ENCODE assay signal across 21 cellular contexts in genomic region chr4:112905728-112906127, GRCh38.
DNase-seq lines count a peak whose midpoint lies in the region; ATAC-seq and TF ChIP-seq lines count a peak whose summit lies in the region.
"Had no signal": no experiment of that assay in that cellular context is flagged by ENCODE, and none has a peak within 500 bp of the region (broad histone marks: within the 10 kb centered on the region; RNA-seq: fewer than 3 reads in every experiment).

No MANE protein-coding gene starts in this region.

- no peak overlapping the region for H3K4me3 ChIP-seq in effector memory CD4-positive, alpha-beta T cell (ENCODE audit: insufficient read depth, low read depth, low read length, poor library complexity, severe bottlenecking)
- H3K4me3 ChIP-seq: GM12878, GM23248 had no signal

- POLR2A ChIA-PET in RWPE1 (lab: Yijun Ruan, JAX; ENCODE audit: low non-redundant PET) = no interaction called here

- no peaks in the 10 kb centered on the region for H3K9me3 ChIP-seq in effector memory CD4-positive, alpha-beta T cell (ENCODE audit: control insufficient read depth, low read length)

- no peaks in the 10 kb centered on the region for H3K4me1 ChIP-seq in effector memory CD4-positive, alpha-beta T cell (ENCODE audit: control insufficient read depth, insufficient read depth, low read length, poor library complexity, severe bottlenecking)

- H3K36me3 Mint-ChIP-seq in glutamatergic neuron (ENCODE audit: unreplicated experiment) = peaks cover 6% of the 10 kb centered on the region
- H3K36me3 Mint-ChIP-seq: CD4-positive, CD25-positive, alpha-beta regulatory T cell; CD8-positive, alpha-beta memory T cell had no signal

- peak overlapping the region; percentile 4 for H3K27ac ChIP-seq in temporal lobe (ENCODE audit: low read depth, low read length)
- H3K27ac ChIP-seq in effector memory CD4-positive, alpha-beta T cell (ENCODE audit: insufficient read depth, low read length, poor library complexity, severe bottlenecking) = no peak overlapping the region
- H3K27ac ChIP-seq in RWPE1 = no peak overlapping the region
- H3K27ac ChIP-seq: GM23248 had no signal

- H3K27me3 Mint-ChIP-seq in glutamatergic neuron (ENCODE audit: unreplicated experiment) = peaks cover 5% of the 10 kb centered on the region

- no peak for TF ChIP-seq CTCF in glutamatergic neuron (IDR thresholded peaks at IDR 0.05; ENCODE audit: partially characterized antibody, unreplicated experiment)
- TF ChIP-seq CTCF in RWPE1 (conservative IDR thresholded peaks at IDR 0.05; ENCODE audit: low read depth) = no peak

- ATAC-seq in left ventricle myocardium superior (peak; percentile 45), Right ventricle myocardium inferior (no peak)
- ATAC-seq: GM12878 had no signal

- H3K36me3 ChIP-seq in effector memory CD4-positive, alpha-beta T cell (ENCODE audit: control insufficient read depth, insufficient read depth, low read length) = no peaks in the 10 kb centered on the region

- no peak overlapping the region for H3K27ac Mint-ChIP-seq in glutamatergic neuron (ENCODE audit: unreplicated experiment)
- H3K27ac Mint-ChIP-seq: B cell; CD4-positive, CD25-positive, alpha-beta regulatory T cell; CD8-positive, alpha-beta memory T cell had no signal

- peaks cover 59% of the 10 kb centered on the region for H3K4me1 Mint-ChIP-seq in glutamatergic neuron (ENCODE audit: low read depth, unreplicated experiment)

- CTCF ChIA-PET in RWPE1 (lab: Yijun Ruan, JAX) = no interaction called here

- DNase-seq in left ventricle myocardium superior = no peak
- DNase-seq in Right ventricle myocardium inferior (ENCODE audit: missing footprints) = no peak
- peak; percentile 26 for DNase-seq in LHCN-M2 (ENCODE audit: low read depth)
- no peak for DNase-seq in glutamatergic neuron
- no peak for DNase-seq in effector memory CD4-positive, alpha-beta T cell
- DNase-seq in NCI-H1417 treated with DMSO at 0.1 percent for 48 hours (lab: John Stamatoyannopoulos, UW) = no peak
- no peak for DNase-seq in RWPE1 (ENCODE audit: low spot score)
- DNase-seq: 8988T; C1 segment of cervical spinal cord; CD4-positive, CD25-positive, alpha-beta regulatory T cell; CD8-positive, alpha-beta memory T cell; COR-L47; DMS 273 treated with DMSO at 0.1 percent for 48 hours; DMS53; DND-41; EL; GM23248; HCEC 1CT had no signal

- peaks cover 12% of the 10 kb centered on the region for H3K9me3 Mint-ChIP-seq in glutamatergic neuron (ENCODE audit: unreplicated experiment)

- H3K27me3 ChIP-seq in effector memory CD4-positive, alpha-beta T cell (replicated peaks; ENCODE audit: control insufficient read depth, insufficient read depth, low read length, poor library complexity, severe bottlenecking) = no peaks in the 10 kb centered on the region

- peak overlapping the region; percentile 3 for H3K4me3 Mint-ChIP-seq in glutamatergic neuron (ENCODE audit: unreplicated experiment)
- H3K4me3 Mint-ChIP-seq: B cell; CD4-positive, CD25-positive, alpha-beta regulatory T cell; CD8-positive, alpha-beta memory T cell had no signal

- intact Hi-C loops in left ventricle myocardium superior (cut with micrococcal nuclease) (no loop called here), Right ventricle myocardium inferior (cut with DNase I) (no loop called here)
